In the genomic region with DNA sequence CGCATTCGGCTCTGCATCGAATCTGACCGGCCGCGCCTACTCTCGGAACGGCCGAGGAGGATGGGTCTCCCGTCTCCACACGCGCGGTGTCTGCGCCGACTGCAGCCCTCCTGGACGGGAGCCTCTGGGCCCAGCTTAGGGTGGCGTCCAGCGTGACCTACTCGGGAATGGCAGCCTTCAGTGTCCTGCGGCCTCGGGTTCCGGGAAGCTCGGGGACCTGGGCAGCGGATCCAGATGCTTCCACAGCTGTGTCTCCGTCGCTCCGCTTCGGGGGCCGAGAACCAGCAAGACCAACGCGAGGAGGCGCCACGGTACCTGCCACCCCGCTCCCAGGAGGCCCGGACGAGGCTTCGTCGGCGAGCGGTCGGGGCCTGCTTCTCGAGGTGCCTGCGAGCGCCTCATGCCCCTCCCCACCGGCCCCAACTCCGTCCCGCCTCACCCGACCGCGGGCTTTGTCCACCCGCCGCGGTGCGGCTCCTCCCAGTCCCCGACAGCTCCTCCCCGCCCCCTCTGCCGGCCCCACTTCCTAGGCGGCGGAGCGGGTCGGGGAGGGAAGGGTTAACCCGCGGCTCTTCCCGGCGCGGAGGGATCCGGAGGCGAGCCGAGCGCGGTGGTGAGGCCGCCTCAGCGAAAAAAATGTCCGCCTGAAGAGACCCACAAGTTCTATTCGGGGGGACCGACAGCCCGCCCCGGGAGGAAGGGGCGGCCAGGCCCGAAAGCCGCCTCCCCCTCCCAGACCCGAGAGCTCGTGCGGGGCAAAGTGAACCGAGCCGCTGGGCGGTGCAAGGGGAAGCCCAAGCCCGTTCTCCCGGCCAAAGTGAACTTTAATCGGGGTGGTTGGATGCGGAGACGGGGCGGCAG, we compare ENCODE assay signal across 8 cellular contexts. TPM values are rescaled to one million over a fixed set of nuclear protein-coding genes. Genes with fewer than 3 reads are reported as not detected.
DNase-seq lines count a peak whose midpoint lies in the region; ATAC-seq and TF ChIP-seq lines count a peak whose summit lies in the region.

A gene (plus strand): TSS at position 599 of the 861 bp plus-strand sequence. CDS start 1,270 bp downstream, outside the sequence.

- POLR2A ChIA-PET in PC-9 (lab: Charles Lee; ENCODE audit: unreplicated experiment): interaction anchor here (0.6 to 0.7 kb wide), 2 partner anchors 31 to 159 kb away, joined by 3 to 4 read pairs; no protein-coding TSS in a partner anchor

- H3K27ac Mint-ChIP-seq in activated T-cell treated with anti-CD3 and anti-CD28 coated beads, Interleukin-2, amount 50 U/mL, for 24 hours: peak within 1 kb of the TSS; percentile 93

- H3K9me3 ChIP-seq in PC-9 (ENCODE audit: insufficient read depth, low read depth) (no peaks in the 10 kb centered on the region), muscle layer of duodenum (ENCODE audit: control insufficient read depth in 1 of 2, low read length in 2 of 2) (no peaks in the 10 kb centered on the region)

- peak within 1 kb of the TSS; percentile 90 for H3K4me3 Mint-ChIP-seq in activated T-cell treated with anti-CD3 and anti-CD28 coated beads, Interleukin-2, amount 50 U/mL, for 24 hours

- H3K27ac ChIP-seq in PC-9 (0 out of 2 replicates have a peak within 1 kb of the TSS, but pooled peaks have one; percentile 4), muscle layer of duodenum (ENCODE audit: low read length) (peak within 1 kb of the TSS; percentile 86)

- H3K27me3 Mint-ChIP-seq in activated T-cell treated with anti-CD3 and anti-CD28 coated beads, Interleukin-2, amount 50 U/mL, for 24 hours: no peaks in the 10 kb centered on the region

- H3K9me2 ChIP-seq in PC-9 (ENCODE audit: insufficient read depth): no peaks in the 10 kb centered on the region

- H2AFZ ChIP-seq in PC-9: peak within 1 kb of the TSS; percentile 95

- H3K36me3 Mint-ChIP-seq in activated T-cell treated with anti-CD3 and anti-CD28 coated beads, Interleukin-2, amount 50 U/mL, for 24 hours (ENCODE audit: low read depth): peaks cover 27% of the 10 kb centered on the region

- H3K36me3 ChIP-seq in PC-9 (ENCODE audit: low read depth): peaks cover 4% of the 10 kb centered on the region; the same call in 1 of the 2 replicates
- H3K36me3 ChIP-seq in muscle layer of duodenum (ENCODE audit: control insufficient read depth in 1 of 2, insufficient read depth in 2 of 2, low read length in 2 of 2): no peaks in the 10 kb centered on the region

- peak within 1 kb of the TSS; percentile 79 for H3K4me2 ChIP-seq in PC-9

- intact Hi-C loops in PC-9 (cut with micrococcal nuclease; ENCODE audit: unreplicated experiment): loop anchor here (1.0 to 2.0 kb wide), 4 partner anchors 31 to 388 kb away; a partner anchor contains a TSS

- peak within 1 kb of the TSS; percentile 91 for H3K4me3 ChIP-seq in PC-9
- peak within 1 kb of the TSS; percentile 88 to 95 for H3K4me3 ChIP-seq in muscle layer of duodenum (ENCODE audit: low read depth in 1 of 2, low read length in 2 of 2)

- H3K27me3 ChIP-seq in PC-9 (ENCODE audit: insufficient read depth, low read depth) (no peaks in the 10 kb centered on the region), muscle layer of duodenum (ENCODE audit: low read depth, low read length) (no peaks in the 10 kb centered on the region)

- no peaks in the 10 kb centered on the region for H3K9me3 Mint-ChIP-seq in activated T-cell treated with anti-CD3 and anti-CD28 coated beads, Interleukin-2, amount 50 U/mL, for 24 hours

- in situ Hi-C loops in KBM-7 (cut with MboI; ENCODE audit: low pct_unique_long_range_greater_than_20kb, low sequenced_read_pairs): loop anchor here (25.0 kb wide), 1 partner anchor 394 kb away; no protein-coding TSS in a partner anchor

- H3K4me1 Mint-ChIP-seq in activated T-cell treated with anti-CD3 and anti-CD28 coated beads, Interleukin-2, amount 50 U/mL, for 24 hours (ENCODE audit: low read depth): peaks cover 45% of the 10 kb centered on the region

- H3K4me1 ChIP-seq in PC-9 (replicated peaks; ENCODE audit: insufficient read depth): peaks cover 8% of the 10 kb centered on the region; the same call in 1 of the 2 replicates
- H3K4me1 ChIP-seq in muscle layer of duodenum (ENCODE audit: control insufficient read depth in 1 of 2, insufficient read depth in 2 of 2, low read length in 2 of 2): peaks cover 12 to 26% of the 10 kb centered on the region in 2 donors

- H4K20me1 ChIP-seq in PC-9 (ENCODE audit: insufficient read depth): no peaks in the 10 kb centered on the region

- DNase-seq in DMS53 treated with DMSO at 0.1 percent for 48 hours (lab: John Stamatoyannopoulos, UW; ENCODE audit: unreplicated experiment): peak; percentile 79
- DNase-seq in KBM-7: peak; percentile 96
- peak; percentile 58 to 93 for DNase-seq in PC-9
- DNase-seq in activated T-cell treated with anti-CD3 and anti-CD28 coated beads, Interleukin-2, amount 50 U/mL, for 24 hours: peak; percentile 95
- DNase-seq in stimulated activated CD8-positive, alpha-beta memory T cell treated with anti-CD3 and anti-CD28 coated beads, Interleukin-7, amount 100 ng/mL, for 4 hours (ENCODE audit: low read depth in 2 of 2): peak; percentile 70 to 84

- CTCF ChIA-PET in PC-9 (lab: Charles Lee): interaction anchor here (0.7 kb wide), 1 partner anchor 191 kb away, joined by 16 read pairs; no protein-coding TSS in a partner anchor

- H3K79me2 ChIP-seq in PC-9 (ENCODE audit: low read depth): peaks cover 18% of the 10 kb centered on the region

- ATAC-seq in GM21619 (IDR thresholded peaks at IDR 0.05; ENCODE audit: unreplicated experiment): peak; percentile 66
- peak; percentile 96 for ATAC-seq in esophagus mucosa

- no TSS peak for BruUV-seq in PC-9 (replicated peaks; lab: Mats Ljungman, UMichigan)

- no peak; the same call in 1 of the 2 replicates for TF ChIP-seq CTCF in PC-9 (conservative IDR thresholded peaks at IDR 0.05)

- H3F3A ChIP-seq in PC-9 (ENCODE audit: insufficient read depth, low read depth): no peaks in the 10 kb centered on the region

RNA-seq across cellular contexts. Expression of the gene that starts here (rescaled TPM):
- 60.1 and 67.8 TPM in 2 replicates for total RNA-seq in PC-9 (2021)
- total RNA-seq in esophagus mucosa: 47.9 TPM

Comparison
In these comparisons a context has a peak if more than half of its experiments do, and no peak if none do; other contexts are left out.
1. Peak in every context shown above with its lines: DNase-seq, ATAC-seq, H3K4me3 ChIP-seq and H3K27ac ChIP-seq.